ENCODE assay signal across 18 cellular contexts in the genomic region with DNA sequence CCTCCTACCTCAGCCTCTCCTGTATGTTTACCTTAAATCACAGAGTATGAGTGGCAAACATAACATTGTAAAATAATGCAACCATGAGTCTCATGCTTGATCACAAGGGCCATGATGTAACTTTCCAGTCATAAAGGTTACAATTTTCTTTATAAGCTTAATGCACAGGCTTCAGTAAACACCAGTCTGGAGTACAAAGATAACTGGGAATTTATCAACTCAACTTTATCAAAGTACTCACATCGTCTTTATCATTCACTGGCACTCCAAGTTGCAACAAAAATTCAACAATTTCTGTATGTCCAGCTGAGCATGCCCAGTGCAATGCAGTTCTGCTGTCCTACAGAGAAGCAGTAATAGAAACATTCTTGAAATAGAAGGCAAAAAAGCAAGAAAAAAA. TPM values are rescaled to one million over a fixed set of nuclear protein-coding genes. Genes with fewer than 3 reads are reported as not detected.
DNase-seq lines count a peak whose midpoint lies in the region; ATAC-seq lines count a peak whose summit lies in the region.
"Had no signal": no experiment of that assay in that cellular context is flagged by ENCODE, and none has a peak within 500 bp of the region (broad histone marks: within the 10 kb centered on the region; RNA-seq: fewer than 3 reads in every experiment).

No MANE protein-coding gene starts in this region.

- peaks cover 12% of the 10 kb centered on the region for H3K4me1 Mint-ChIP-seq in T-helper 2 cell treated with Interferon-gamma antibody and Interleukin-4, amounts not matched to agents 5 μg/mL and 100 μg/mL, for 36 hours (ENCODE audit: low read depth)

- no peak overlapping the region for H3K27ac Mint-ChIP-seq in T-helper 2 cell treated with Interferon-gamma antibody and Interleukin-4, amounts not matched to agents 5 μg/mL and 100 μg/mL, for 36 hours

- no peaks in the 10 kb centered on the region for H3K27me3 Mint-ChIP-seq in T-helper 2 cell treated with Interferon-gamma antibody and Interleukin-4, amounts not matched to agents 5 μg/mL and 100 μg/mL, for 36 hours (ENCODE audit: low read depth)

- DNase-seq in T-helper 2 cell treated with Interferon-gamma antibody and Interleukin-4, amounts not matched to agents 5 μg/mL and 100 μg/mL, for 36 hours (ENCODE audit: low spot score) = no peak
- DNase-seq in T-helper 2 cell (no peak), amniotic epithelial cell (ENCODE audit: low read depth) (peak; percentile 8), left colon (no peak), glomerular visceral epithelial cell (ENCODE audit: extremely low spot score) (no peak), globus pallidus (ENCODE audit: low spot score) (no peak)
- DNase-seq: DMS153, NCI-H1436 treated with DMSO at 0.1 percent for 48 hours, NCI-H2081, NCI-H226, NCI-H526 treated with DMSO at 0.1 percent for 48 hours, Peyer's patch, Right ventricle myocardium superior, SK-N-SH had no signal

- H3K36me3 Mint-ChIP-seq in T-helper 2 cell treated with Interferon-gamma antibody and Interleukin-4, amounts not matched to agents 5 μg/mL and 100 μg/mL, for 36 hours (ENCODE audit: low read depth) = peaks cover 9% of the 10 kb centered on the region

- H3K9me3 Mint-ChIP-seq in T-helper 2 cell treated with Interferon-gamma antibody and Interleukin-4, amounts not matched to agents 5 μg/mL and 100 μg/mL, for 36 hours = no peaks in the 10 kb centered on the region

- peak; percentile 23 for ATAC-seq in left colon
- ATAC-seq in GM18519 (IDR thresholded peaks at IDR 0.05; ENCODE audit: low FRiP score, unreplicated experiment) = no peak
- ATAC-seq in HG02623 (IDR thresholded peaks at IDR 0.05; ENCODE audit: unreplicated experiment) = no peak
- ATAC-seq: HCT116 had no signal

- peak overlapping the region; percentile 45 for H3K4me3 Mint-ChIP-seq in T-helper 2 cell treated with Interferon-gamma antibody and Interleukin-4, amounts not matched to agents 5 μg/mL and 100 μg/mL, for 36 hours

- intact Hi-C loops in left colon (cut with DNase I, micrococcal nuclease) = no loop called here

RNA-seq across cellular contexts. Expression of a gene that starts 2.8 kb away (rescaled TPM):
- total RNA-seq in left colon = 10 to 100 TPM; 31.4 to 34.8 TPM

RNA-seq across cellular contexts. Expression of a gene that starts 3.1 kb away (rescaled TPM):
- total RNA-seq in left colon = 10 to 100 TPM; 19.9 to 21.4 TPM

RNA-seq across cellular contexts. Expression of a gene that starts 43.6 kb away (rescaled TPM):
- under 1 TPM in 1 of 2 donors, not detected in 1; 0.50 TPM for total RNA-seq in left colon
- total RNA-seq: HT1080, Right ventricle myocardium superior had no signal
